In genomic region chr1:156104861-156105546, GRCh38 we compare ENCODE assay signal across 8 cellular contexts. TPM values are rescaled to one million over a fixed set of nuclear protein-coding genes. Genes with fewer than 3 reads are reported as not detected.
A peak's percentile ranks its signal among the peaks of the same experiment; 100 is the strongest.
DNase-seq lines count a peak whose midpoint lies in the region; ATAC-seq and TF ChIP-seq lines count a peak whose summit lies in the region.

No MANE protein-coding gene starts in this region.

- H3K4me1 Mint-ChIP-seq in natural killer cell = peaks cover 11 to 51% of the 10 kb centered on the region in 2 donors

- CTCF ChIA-PET in OCI-LY7 (lab: Charles Lee; ENCODE audit: unreplicated experiment) = interaction anchor here (1.7 kb wide), 1 partner anchor 24 kb away, joined by 3 read pairs; no protein-coding TSS in a partner anchor

- BruUV-seq in OCI-LY7 (replicated peaks; lab: Mats Ljungman, UMichigan) = no TSS peak

- H4K20me1 ChIP-seq in OCI-LY7 (ENCODE audit: insufficient read depth, low read length) = no peaks in the 10 kb centered on the region

- H3K9me3 ChIP-seq in MG63 (no peaks in the 10 kb centered on the region), ectodermal cell (ENCODE audit: control insufficient read depth, low read length) (no peaks in the 10 kb centered on the region), OCI-LY7 (ENCODE audit: low read length) (no peaks in the 10 kb centered on the region)

- H3K9me3 Mint-ChIP-seq in natural killer cell = no peaks in the 10 kb centered on the region

- H2AFZ ChIP-seq in OCI-LY7 (ENCODE audit: low read length) = no peak overlapping the region

- no peaks in the 10 kb centered on the region for H3K36me3 Mint-ChIP-seq in natural killer cell

- DNase-seq in AG09309 (ENCODE audit: low read depth) (no peak), MG63 (peak; percentile 84), natural killer cell (no peak), OCI-M1 (lab: John Stamatoyannopoulos, UW) (no peak), OCI-LY7 (ENCODE audit: low spot score) (no peak)
- no peak for DNase-seq in stimulated activated CD4-positive, alpha-beta T cell treated with anti-CD3 and anti-CD28 coated beads, Interleukin-12 subunit alpha, Interleukin-12 subunit beta, amount 100 ng/mL, for 4 hours

- no peak for ATAC-seq in natural killer cell
- ATAC-seq in HG03469 (IDR thresholded peaks at IDR 0.05; ENCODE audit: unreplicated experiment) = no peak

- H3K27ac ChIP-seq in ectodermal cell (ENCODE audit: insufficient read depth, low read depth, low read length, poor library complexity, severe bottlenecking) = peak overlapping the region; percentile 96
- H3K27ac ChIP-seq in OCI-LY7 (ENCODE audit: low read depth, low read length, poor library complexity, severe bottlenecking) = no peak overlapping the region

- no peaks in the 10 kb centered on the region for H3K79me2 ChIP-seq in OCI-LY7 (ENCODE audit: insufficient read depth, low read depth, low read length)

- H3K36me3 ChIP-seq in MG63 (no peaks in the 10 kb centered on the region), ectodermal cell (ENCODE audit: control insufficient read depth, insufficient read depth, low read length) (no peaks in the 10 kb centered on the region), OCI-LY7 (ENCODE audit: insufficient read depth, low read length) (no peaks in the 10 kb centered on the region)

- H3K4me3 Mint-ChIP-seq in natural killer cell = peak overlapping the region; percentile 90

- H3K4me1 ChIP-seq in ectodermal cell (ENCODE audit: control insufficient read depth, insufficient read depth, low read length) (peaks cover 45% of the 10 kb centered on the region), OCI-LY7 (ENCODE audit: insufficient read depth, low read length, poor library complexity, severe bottlenecking) (peaks cover 11% of the 10 kb centered on the region)

- H3K4me2 ChIP-seq in OCI-LY7 (ENCODE audit: low read length) = no peak overlapping the region

- POLR2A ChIA-PET in OCI-LY7 (lab: Charles Lee) = no interaction called here

- H3K27me3 ChIP-seq in MG63 = no peaks in the 10 kb centered on the region
- H3K27me3 ChIP-seq in ectodermal cell (ENCODE audit: control insufficient read depth, insufficient read depth, low read length, poor library complexity, severe bottlenecking) = no peaks in the 10 kb centered on the region

- 64% methylated on average over 8 of the region's 8 CpGs for WGBS in ectodermal cell, 2 experiments

- peak overlapping the region; percentile 8 for H3K4me3 ChIP-seq in AG09309 (ENCODE audit: control insufficient read depth, low read depth, low read length)
- H3K4me3 ChIP-seq in MG63 = peak overlapping the region; percentile 33; the same call in 1 of the 2 replicates
- H3K4me3 ChIP-seq in ectodermal cell (ENCODE audit: insufficient read depth, low read depth, low read length) = no peak overlapping the region
- no peak overlapping the region for H3K4me3 ChIP-seq in OCI-LY7 (ENCODE audit: low read depth, low read length, poor library complexity, severe bottlenecking)

- peak overlapping the region; percentile 96 to 99 for H3K27ac Mint-ChIP-seq in natural killer cell

- peaks cover 0 to 8% of the 10 kb centered on the region in 2 donors for H3K27me3 Mint-ChIP-seq in natural killer cell (ENCODE audit: low read depth in 2 of 2)

- H3K9me2 ChIP-seq in OCI-LY7 (ENCODE audit: insufficient read depth, low read length) = no peaks in the 10 kb centered on the region

- TF ChIP-seq CTCF in AG09309 (IDR thresholded peaks at IDR 0.05; ENCODE audit: control insufficient read depth, insufficient read depth, low read depth, low read length, missing control alignments) = no peak
- no peak for TF ChIP-seq CTCF in natural killer cell (IDR thresholded peaks at IDR 0.05)
- TF ChIP-seq CTCF in OCI-LY7 (conservative IDR thresholded peaks at IDR 0.05; ENCODE audit: low read length) = no peak

- intact Hi-C loops in natural killer cell (cut with micrococcal nuclease) (no loop called here), OCI-LY7 (cut with micrococcal nuclease; ENCODE audit: unreplicated experiment) (no loop called here)

RNA-seq across cellular contexts. Expression of gene LMNA, which starts 9.5 kb away (rescaled TPM):
- total RNA-seq in MG63 (2014; rRNA removed; shearing (Covaris generic); ENCODE audit: low replicate concordance) = 1,337 and 1,568 TPM in 2 replicates
- polyA plus RNA-seq in ectodermal cell (2013, experiment 1 of 4) = 35.3 TPM
- polyA plus RNA-seq in ectodermal cell (2013, experiment 2 of 4) = 35.9 TPM
- polyA plus RNA-seq in ectodermal cell (2013, experiment 3 of 4) = 25.6 TPM
- 30.8 TPM for polyA plus RNA-seq in ectodermal cell (2013, experiment 4 of 4)
- total RNA-seq in natural killer cell (100 to 1,000 TPM; 201 to 504 (median 273) TPM), OCI-LY7 (2022) (5.0 and 6.5 TPM in 2 replicates)
- 12.9 and 14.3 TPM in 2 replicates for total RNA-seq in OCI-LY7 (2014; rRNA removed; shearing (Covaris generic))

RNA-seq across cellular contexts. Expression of gene MEX3A, which starts 22.7 kb away (rescaled TPM):
- total RNA-seq in MG63 (2014; rRNA removed; shearing (Covaris generic); ENCODE audit: low replicate concordance) = 2.3 and 2.7 TPM in 2 replicates
- 85.4 TPM for polyA plus RNA-seq in ectodermal cell (2013, experiment 1 of 4)
- polyA plus RNA-seq in ectodermal cell (2013, experiment 2 of 4) = 98.5 TPM
- polyA plus RNA-seq in ectodermal cell (2013, experiment 3 of 4) = 84.4 TPM
- polyA plus RNA-seq in ectodermal cell (2013, experiment 4 of 4) = 88.8 TPM
- under 1 TPM; 0.05 to 0.16 (median 0.14) TPM for total RNA-seq in natural killer cell
- total RNA-seq in OCI-LY7 (2014; rRNA removed; shearing (Covaris generic)) = 4.5 and 5.3 TPM in 2 replicates
- 5.3 and 5.5 TPM in 2 replicates for total RNA-seq in OCI-LY7 (2022)

RNA-seq across cellular contexts. Expression of gene RAB25, which starts 44.0 kb away (rescaled TPM):
- total RNA-seq in MG63 (2014; rRNA removed; shearing (Covaris generic); ENCODE audit: low replicate concordance) = not detected in 2 replicates
- 7.1 TPM for polyA plus RNA-seq in ectodermal cell (2013, experiment 1 of 4)
- 7.4 TPM for polyA plus RNA-seq in ectodermal cell (2013, experiment 2 of 4)
- 7.5 TPM for polyA plus RNA-seq in ectodermal cell (2013, experiment 3 of 4)
- 6.5 TPM for polyA plus RNA-seq in ectodermal cell (2013, experiment 4 of 4)
- total RNA-seq in natural killer cell (under 1 TPM in 1 of 3 donors, not detected in 2; 0.82 TPM), OCI-LY7 (2022) (0.48 TPM in 1 of 2 replicates, not detected in the other)
- not detected in 2 replicates for total RNA-seq in OCI-LY7 (2014; rRNA removed; shearing (Covaris generic))

RNA-seq across cellular contexts. Expression of gene SEMA4A, which starts 48.4 kb away (rescaled TPM):
- total RNA-seq in MG63 (2014; rRNA removed; shearing (Covaris generic); ENCODE audit: low replicate concordance) = 0.49 TPM in 1 of 2 replicates, not detected in the other
- 2.6 TPM for polyA plus RNA-seq in ectodermal cell (2013, experiment 1 of 4)
- 2.7 TPM for polyA plus RNA-seq in ectodermal cell (2013, experiment 2 of 4)
- 2.5 TPM for polyA plus RNA-seq in ectodermal cell (2013, experiment 3 of 4)
- polyA plus RNA-seq in ectodermal cell (2013, experiment 4 of 4) = 3.3 TPM
- 10 to 100 TPM in 1 of 3 donors, 1 to 10 TPM in 2; 2.6 to 13.0 (median 7.0) TPM for total RNA-seq in natural killer cell
- 77.8 and 81.2 TPM in 2 replicates for total RNA-seq in OCI-LY7 (2014; rRNA removed; shearing (Covaris generic))
- 196 and 205 TPM in 2 replicates for total RNA-seq in OCI-LY7 (2022)

RNA-seq across cellular contexts. Expression of gene LAMTOR2, which starts 50.4 kb away (rescaled TPM):
- 5.8 and 16.9 TPM in 2 replicates for total RNA-seq in MG63 (2014; rRNA removed; shearing (Covaris generic); ENCODE audit: low replicate concordance)
- polyA plus RNA-seq in ectodermal cell (2013, experiment 1 of 4) = 89.9 TPM
- 84.4 TPM for polyA plus RNA-seq in ectodermal cell (2013, experiment 2 of 4)
- polyA plus RNA-seq in ectodermal cell (2013, experiment 3 of 4) = 96.6 TPM
- polyA plus RNA-seq in ectodermal cell (2013, experiment 4 of 4) = 105 TPM
- total RNA-seq in natural killer cell (10 to 100 TPM; 23.5 to 26.1 (median 24.6) TPM), OCI-LY7 (2022) (52.1 and 55.2 TPM in 2 replicates)
- total RNA-seq in OCI-LY7 (2014; rRNA removed; shearing (Covaris generic)) = 71.3 and 103 TPM in 2 replicates

Comparison
In these comparisons a context has a peak if more than half of its experiments do, and no peak if none do; other contexts are left out.
1. H3K4me3 ChIP-seq: peak in AG09309 (single experiment) and MG63 (single experiment); none in ectodermal cell (single experiment) and OCI-LY7 (single experiment).
2. RNA of gene LMNA, which starts 9.5 kb away (total RNA-seq): 1,337 to 1,568 TPM in MG63 and 201 to 504 TPM in natural killer cell; 5.0 to 14.3 TPM in OCI-LY7; every median in the first group is over 10 times any median in the second.